ENCODE assay signal across 17 cellular contexts in the genomic region with DNA sequence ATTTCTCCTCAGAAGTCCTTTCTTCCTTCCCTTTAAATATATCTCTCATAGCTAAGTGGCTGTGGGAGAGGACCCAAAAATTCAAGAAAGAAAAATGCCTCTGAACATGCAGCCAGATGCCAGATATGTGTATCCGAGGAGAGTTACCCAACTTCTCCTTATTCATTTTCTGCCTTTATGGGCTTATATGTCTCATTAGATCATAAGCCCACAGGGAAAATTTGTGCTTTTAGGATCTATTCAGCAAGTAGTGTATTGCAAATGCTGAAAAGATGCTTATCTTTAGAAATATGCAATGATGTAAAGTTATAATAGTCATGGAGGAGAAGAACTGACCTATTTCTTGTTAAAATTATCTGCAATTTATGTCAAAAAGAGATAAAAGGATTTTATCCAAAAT.
A peak's percentile ranks its signal among the peaks of the same experiment; 100 is the strongest.
DNase-seq lines count a peak whose midpoint lies in the region; TF ChIP-seq lines count a peak whose summit lies in the region.
"Had no signal": no experiment of that assay in that cellular context is flagged by ENCODE, and none has a peak within 500 bp of the region (broad histone marks: within the 10 kb centered on the region; RNA-seq: fewer than 3 reads in every experiment).

No MANE protein-coding gene starts in this region.

- no peak overlapping the region for H2BK5ac ChIP-seq in mesendoderm (ENCODE audit: low read length)

- no peak overlapping the region for H3K23ac ChIP-seq in mesendoderm (ENCODE audit: low read length)

- no peak overlapping the region for H3K18ac ChIP-seq in mesendoderm (ENCODE audit: low read length)

- TF ChIP-seq CTCF in fibroblast of the aortic adventitia (IDR thresholded peaks at IDR 0.05; ENCODE audit: insufficient read depth, low read length) (no peak), lower leg skin (IDR thresholded peaks at IDR 0.05) (no peak)

- H3K27ac ChIP-seq in subcutaneous abdominal adipose tissue (ENCODE audit: low read depth, low read length) (peak overlapping the region; percentile 66), mesendoderm (ENCODE audit: low read depth, low read length) (no peak overlapping the region)
- H3K27ac ChIP-seq: BLaER1 had no signal

- H3K9ac ChIP-seq in subcutaneous abdominal adipose tissue (ENCODE audit: low read length in 5 of 5) (no peak overlapping the region), mesendoderm (ENCODE audit: low read length) (no peak overlapping the region)
- H3K9ac ChIP-seq: BLaER1 had no signal

- no peaks in the 10 kb centered on the region for H3K9me3 ChIP-seq in subcutaneous abdominal adipose tissue (ENCODE audit: control insufficient read depth in 5 of 5, low read length in 5 of 5)
- H3K9me3 ChIP-seq: BLaER1 had no signal

- H3K36me3 ChIP-seq in subcutaneous abdominal adipose tissue (ENCODE audit: control insufficient read depth in 5 of 5, insufficient read depth in 5 of 5, low read length in 5 of 5) (no peaks in the 10 kb centered on the region), mesendoderm (ENCODE audit: control insufficient read depth, insufficient read depth, low read length) (no peaks in the 10 kb centered on the region)
- H3K36me3 ChIP-seq: BLaER1 had no signal

- H2BK120ac ChIP-seq in mesendoderm (ENCODE audit: low read depth, low read length): no peak overlapping the region

- intact Hi-C loops in lower leg skin (cut with DNase I; ENCODE audit: low total_unique reads): no loop called here

- DNase-seq in EL (peak; percentile 51), amniotic epithelial cell (ENCODE audit: low read depth) (peak; percentile 30), fibroblast of the aortic adventitia (ENCODE audit: low read depth) (peak; percentile 70), mesendoderm (no peak), OCI-M2 (lab: John Stamatoyannopoulos, UW; ENCODE audit: unreplicated experiment) (no peak), lower leg skin (ENCODE audit: low spot score in 2 of 2) (no peak)
- DNase-seq: CD8-positive, alpha-beta T cell; DMS79 treated with DMSO at 0.1 percent for 48 hours; GDM1; KG1; NCI-H1092; NCI-H2107; NCI-H2227 treated with DMSO at 0.1 percent for 48 hours; NCI-H524 had no signal

- no peak overlapping the region for H2AK5ac ChIP-seq in mesendoderm (ENCODE audit: low read length)

- no CpG with 5 or more reads among the region's 1 CpG for WGBS in mesendoderm (ENCODE audit: extremely low coverage, insufficient coverage, low lambda C conversion rate)
- WGBS in lower leg skin, 2 donors: 23 to 28% methylated on average over 1 of the region's 1 CpG

- no peak overlapping the region for H3K4me2 ChIP-seq in mesendoderm (ENCODE audit: low read length)
- H3K4me2 ChIP-seq: BLaER1, GM23338 had no signal

- H3K56ac ChIP-seq in mesendoderm (ENCODE audit: low read length): no peak overlapping the region

- no peaks in the 10 kb centered on the region for H3K79me1 ChIP-seq in mesendoderm (ENCODE audit: low read length)

- H2BK15ac ChIP-seq in mesendoderm (replicated peaks; ENCODE audit: low read depth): no peak overlapping the region

- H3K4me3 ChIP-seq in fibroblast of the aortic adventitia (ENCODE audit: low read depth, low read length) (no peak overlapping the region), subcutaneous abdominal adipose tissue (ENCODE audit: low read depth in 1 of 5, low read length in 5 of 5) (no peak overlapping the region), mesendoderm (ENCODE audit: low read length) (no peak overlapping the region), lower leg skin (ENCODE audit: low read depth, poor library complexity, severe bottlenecking) (no peak overlapping the region)
- H3K4me3 ChIP-seq: BLaER1, GM23338 had no signal

- no peaks in the 10 kb centered on the region for H3K27me3 ChIP-seq in subcutaneous abdominal adipose tissue (ENCODE audit: control insufficient read depth in 5 of 5, insufficient read depth in 4 of 5, low read length in 5 of 5)
- no peaks in the 10 kb centered on the region for H3K27me3 ChIP-seq in mesendoderm (ENCODE audit: insufficient read depth, low read length, poor library complexity)
- H3K27me3 ChIP-seq: BLaER1 had no signal

- peaks cover 0 to 17% (median 5%) of the 10 kb centered on the region in 5 donors for H3K4me1 ChIP-seq in subcutaneous abdominal adipose tissue (ENCODE audit: control insufficient read depth in 5 of 5, insufficient read depth in 5 of 5, low read length in 5 of 5)
- no peaks in the 10 kb centered on the region for H3K4me1 ChIP-seq in mesendoderm (ENCODE audit: control insufficient read depth, low read depth, low read length)
- H3K4me1 ChIP-seq: BLaER1 had no signal

- no peak overlapping the region for H4K5ac ChIP-seq in mesendoderm (ENCODE audit: low read length)

- no peak overlapping the region for H3K4ac ChIP-seq in mesendoderm (ENCODE audit: low read depth, low read length)

- no peaks in the 10 kb centered on the region for H3K79me2 ChIP-seq in mesendoderm (ENCODE audit: control insufficient read depth, insufficient read depth, low read length)

- TF ChIP-seq POLR2A in lower leg skin (IDR thresholded peaks at IDR 0.05): no peak

- no peak overlapping the region for H4K8ac ChIP-seq in mesendoderm (ENCODE audit: low read depth, low read length)

Comparison
In these comparisons a context has a peak if more than half of its experiments do, and no peak if none do; other contexts are left out.
1. DNase-seq: peak in EL (single experiment), amniotic epithelial cell (single experiment) and fibroblast of the aortic adventitia (single experiment); none in mesendoderm (single experiment), OCI-M2 (single experiment) and lower leg skin (0 of 2).